In the genomic region with DNA sequence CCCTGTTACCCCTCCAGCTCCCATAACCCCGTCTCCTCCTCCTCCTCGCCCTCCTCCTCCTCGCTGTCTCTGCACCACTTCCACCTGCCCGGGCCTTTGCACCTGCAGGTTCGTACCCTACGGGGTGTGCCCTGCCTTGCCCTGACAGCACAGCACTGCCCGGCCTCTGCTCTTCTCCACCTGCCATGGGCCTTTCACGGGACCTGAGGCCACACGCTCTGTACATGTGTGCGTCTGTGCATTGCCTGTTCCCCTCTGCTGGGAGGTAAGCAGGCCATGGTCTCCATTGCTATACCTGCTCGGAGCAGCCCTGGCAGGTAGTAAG, we compare ENCODE assay signal across 1 cellular context.
TF ChIP-seq lines count a peak whose summit lies in the region.

No MANE protein-coding gene starts in this region.

TF ChIP-seq in H1, 55 proteins besides CTCF, POLR2A, EP300 and RAD21:
- TF ChIP-seq JUND (IDR thresholded peaks at IDR 0.05; ENCODE audit: low read length), result no peak
- TF ChIP-seq SRF (IDR thresholded peaks at IDR 0.05; ENCODE audit: low read depth, low read length), result no peak
- no peak for TF ChIP-seq CBX5 (IDR thresholded peaks at IDR 0.05; ENCODE audit: low read depth, low read length)
- TF ChIP-seq BRCA1 (IDR thresholded peaks at IDR 0.05; ENCODE audit: low read depth, low read length), result no peak
- TF ChIP-seq RFX5 (IDR thresholded peaks at IDR 0.05; ENCODE audit: borderline replicate concordance, low read depth, low read length), result no peak
- TF ChIP-seq HDAC6 (IDR thresholded peaks at IDR 0.05; ENCODE audit: low read depth, low read length), result no peak
- TF ChIP-seq JUN (IDR thresholded peaks at IDR 0.05; ENCODE audit: low read depth, low read length), result no peak
- TF ChIP-seq BACH1 (IDR thresholded peaks at IDR 0.05; ENCODE audit: low read length), result no peak
- no peak for TF ChIP-seq SIRT6 (IDR thresholded peaks at IDR 0.05; ENCODE audit: low read length)
- TF ChIP-seq, protein P1, sequence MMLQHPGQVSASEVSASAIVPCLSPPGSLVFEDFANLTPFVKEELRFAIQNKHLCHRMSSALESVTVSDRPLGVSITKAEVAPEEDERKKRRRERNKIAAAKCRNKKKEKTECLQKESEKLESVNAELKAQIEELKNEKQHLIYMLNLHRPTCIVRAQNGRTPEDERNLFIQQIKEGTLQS (IDR thresholded peaks at IDR 0.05; ENCODE audit: insufficient read depth, low read depth, low read length), result no peak
- TF ChIP-seq TBP (IDR thresholded peaks at IDR 0.05; ENCODE audit: low read depth, low read length), result no peak
- no peak for TF ChIP-seq CHD1 (IDR thresholded peaks at IDR 0.05; ENCODE audit: low read depth, low read length)
- no peak for TF ChIP-seq NANOG (IDR thresholded peaks at IDR 0.05; ENCODE audit: insufficient read depth, low read depth, low read length, poor library complexity, severe bottlenecking)
- no peak for TF ChIP-seq MAFK (IDR thresholded peaks at IDR 0.05; ENCODE audit: low read depth, low read length)
